In the genomic region with DNA sequence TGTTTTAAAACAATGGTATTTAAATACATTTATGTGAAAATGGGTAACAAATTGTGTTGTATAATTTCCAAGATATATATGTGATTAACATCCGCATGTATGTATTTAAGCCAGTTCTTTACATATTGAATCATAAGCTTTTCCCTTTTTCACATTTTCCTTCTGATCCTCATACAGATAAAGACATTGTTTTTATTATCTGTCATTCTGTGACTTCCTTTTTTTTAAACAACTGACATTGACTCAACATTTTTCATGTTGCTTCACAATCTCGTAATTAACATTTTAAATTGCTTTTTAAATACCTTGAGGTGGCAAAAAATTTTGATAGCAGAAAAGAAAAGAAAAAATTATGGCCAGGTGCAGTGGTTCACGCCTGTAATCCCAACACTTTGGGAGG, we compare ENCODE assay signal across 8 cellular contexts. TPM values are rescaled to one million over a fixed set of nuclear protein-coding genes. Genes with fewer than 3 reads are reported as not detected.
DNase-seq lines count a peak whose midpoint lies in the region; FAIRE-seq and TF ChIP-seq lines count a peak whose summit lies in the region.

No MANE protein-coding gene starts in this region.

- FAIRE-seq in islet of Langerhans (lab: Jason Lieb, UNC): peak; percentile 13

- peaks cover 4% of the 10 kb centered on the region for H3K27me3 Mint-ChIP-seq in activated naive CD4-positive, alpha-beta T cell treated with anti-CD3 and anti-CD28 coated beads, Interleukin-2, amount 10 ng/mL, durations not matched to agents 7 days and 5 days
- no peaks in the 10 kb centered on the region for H3K27me3 Mint-ChIP-seq in activated CD4-positive, alpha-beta memory T cell treated with anti-CD3 and anti-CD28 coated beads, Interleukin-2, amount 10 ng/mL, durations not matched to agents 7 days and 5 days
- H3K27me3 Mint-ChIP-seq in type B pancreatic cell: peaks cover 3% of the 10 kb centered on the region

- no peaks in the 10 kb centered on the region for H3K9me3 Mint-ChIP-seq in activated naive CD4-positive, alpha-beta T cell treated with anti-CD3 and anti-CD28 coated beads, Interleukin-2, amount 10 ng/mL, durations not matched to agents 7 days and 5 days
- H3K9me3 Mint-ChIP-seq in activated CD4-positive, alpha-beta memory T cell treated with anti-CD3 and anti-CD28 coated beads, Interleukin-2, amount 10 ng/mL, durations not matched to agents 7 days and 5 days: no peaks in the 10 kb centered on the region
- no peaks in the 10 kb centered on the region for H3K9me3 Mint-ChIP-seq in type B pancreatic cell

- TF ChIP-seq CTCF in type B pancreatic cell (conservative IDR thresholded peaks at IDR 0.05): no peak

- POLR2A ChIA-PET in activated CD4-positive, alpha-beta memory T cell treated with anti-CD3 and anti-CD28 coated beads, Interleukin-2, amount 10 ng/mL, durations not matched to agents 7 days and 5 days (lab: Charles Lee): interaction anchor here (1.1 to 5.5 kb wide), 3 partner anchors 43 to 187 kb away, joined by 3 to 57 read pairs (median 3); a partner anchor contains a TSS

- H3K4me3 Mint-ChIP-seq in activated naive CD4-positive, alpha-beta T cell treated with anti-CD3 and anti-CD28 coated beads, Interleukin-2, amount 10 ng/mL, durations not matched to agents 7 days and 5 days: peak overlapping the region; percentile 21
- peak overlapping the region; percentile 19 for H3K4me3 Mint-ChIP-seq in activated CD4-positive, alpha-beta memory T cell treated with anti-CD3 and anti-CD28 coated beads, Interleukin-2, amount 10 ng/mL, durations not matched to agents 7 days and 5 days
- H3K4me3 Mint-ChIP-seq in type B pancreatic cell: peak overlapping the region; percentile 71

- DNase-seq in activated naive CD4-positive, alpha-beta T cell treated with anti-CD3 and anti-CD28 coated beads, Interleukin-2, amount 10 ng/mL, durations not matched to agents 7 days and 5 days: no peak
- DNase-seq in activated naive CD4-positive, alpha-beta T cell (lab: John Stamatoyannopoulos, UW): no peak
- no peak for DNase-seq in activated CD4-positive, alpha-beta memory T cell treated with anti-CD3 and anti-CD28 coated beads, Interleukin-2, amount 10 ng/mL, durations not matched to agents 7 days and 5 days
- DNase-seq in type B pancreatic cell (ENCODE audit: extremely low spot score, unreplicated experiment): no peak
- no peak for DNase-seq in medulla oblongata (ENCODE audit: extremely low spot score)
- DNase-seq in kidney tubule cell (ENCODE audit: low spot score): no peak
- no peak for DNase-seq in COLO829 (ENCODE audit: low spot score)

- H3K4me1 Mint-ChIP-seq in activated naive CD4-positive, alpha-beta T cell treated with anti-CD3 and anti-CD28 coated beads, Interleukin-2, amount 10 ng/mL, durations not matched to agents 7 days and 5 days: peaks cover 29% of the 10 kb centered on the region
- H3K4me1 Mint-ChIP-seq in activated CD4-positive, alpha-beta memory T cell treated with anti-CD3 and anti-CD28 coated beads, Interleukin-2, amount 10 ng/mL, durations not matched to agents 7 days and 5 days: peaks cover 33% of the 10 kb centered on the region
- peaks cover 19% of the 10 kb centered on the region for H3K4me1 Mint-ChIP-seq in type B pancreatic cell (ENCODE audit: unreplicated experiment)

- no peak overlapping the region for H3K27ac Mint-ChIP-seq in activated naive CD4-positive, alpha-beta T cell treated with anti-CD3 and anti-CD28 coated beads, Interleukin-2, amount 10 ng/mL, durations not matched to agents 7 days and 5 days
- H3K27ac Mint-ChIP-seq in activated CD4-positive, alpha-beta memory T cell treated with anti-CD3 and anti-CD28 coated beads, Interleukin-2, amount 10 ng/mL, durations not matched to agents 7 days and 5 days: no peak overlapping the region
- H3K27ac Mint-ChIP-seq in type B pancreatic cell: peak overlapping the region; percentile 99

- CTCF ChIA-PET in activated naive CD4-positive, alpha-beta T cell treated with anti-CD3 and anti-CD28 coated beads, Interleukin-2, amount 10 ng/mL, durations not matched to agents 7 days and 5 days (lab: Charles Lee): no interaction called here
- CTCF ChIA-PET in activated CD4-positive, alpha-beta memory T cell treated with anti-CD3 and anti-CD28 coated beads, Interleukin-2, amount 10 ng/mL, durations not matched to agents 7 days and 5 days (lab: Charles Lee): interaction anchor here (1.6 kb wide), 1 partner anchor 365 kb away, joined by 3 read pairs; a partner anchor contains a TSS

- H3K36me3 Mint-ChIP-seq in activated naive CD4-positive, alpha-beta T cell treated with anti-CD3 and anti-CD28 coated beads, Interleukin-2, amount 10 ng/mL, durations not matched to agents 7 days and 5 days: peaks cover 20% of the 10 kb centered on the region
- peaks cover 35% of the 10 kb centered on the region for H3K36me3 Mint-ChIP-seq in activated CD4-positive, alpha-beta memory T cell treated with anti-CD3 and anti-CD28 coated beads, Interleukin-2, amount 10 ng/mL, durations not matched to agents 7 days and 5 days (ENCODE audit: low read depth)
- peaks cover 6% of the 10 kb centered on the region for H3K36me3 Mint-ChIP-seq in type B pancreatic cell

RNA-seq across cellular contexts. Expression of a gene that starts 1.4 kb away (rescaled TPM):
- 10 to 100 TPM; 55.9 to 60.8 TPM for total RNA-seq in activated CD4-positive, alpha-beta memory T cell treated with anti-CD3 and anti-CD28 coated beads, Interleukin-2, amount 10 ng/mL, durations not matched to agents 7 days and 5 days
- 40.5 and 48.4 TPM in 2 replicates for total RNA-seq in type B pancreatic cell (ENCODE audit: low replicate concordance)

RNA-seq across cellular contexts. Expression of a gene that starts 35.2 kb away (rescaled TPM):
- under 1 TPM in 1 of 2 experiments, not detected in 1; 0.05 TPM for total RNA-seq in activated CD4-positive, alpha-beta memory T cell treated with anti-CD3 and anti-CD28 coated beads, Interleukin-2, amount 10 ng/mL, durations not matched to agents 7 days and 5 days
- total RNA-seq in type B pancreatic cell (ENCODE audit: low replicate concordance): not detected in 2 replicates

RNA-seq across cellular contexts. Expression of a gene that starts 55.8 kb away (rescaled TPM):
- 10 to 100 TPM; 68.5 to 70.5 TPM for total RNA-seq in activated CD4-positive, alpha-beta memory T cell treated with anti-CD3 and anti-CD28 coated beads, Interleukin-2, amount 10 ng/mL, durations not matched to agents 7 days and 5 days
- total RNA-seq in type B pancreatic cell (ENCODE audit: low replicate concordance): 37.3 and 45.6 TPM in 2 replicates

Comparison
In these comparisons a context has a peak if more than half of its experiments do, and no peak if none do; other contexts are left out.
1. H3K4me3 Mint-ChIP-seq: peak in every context shown above with its lines; median percentile 71 in type B pancreatic cell; 21 in activated naive CD4-positive, alpha-beta T cell treated with anti-CD3 and anti-CD28 coated beads, Interleukin-2, amount 10 ng/mL, durations not matched to agents 7 days and 5 days; 19 in activated CD4-positive, alpha-beta memory T cell treated with anti-CD3 and anti-CD28 coated beads, Interleukin-2, amount 10 ng/mL, durations not matched to agents 7 days and 5 days.